8 cellular contexts compared by ENCODE assay signal in the genomic region with DNA sequence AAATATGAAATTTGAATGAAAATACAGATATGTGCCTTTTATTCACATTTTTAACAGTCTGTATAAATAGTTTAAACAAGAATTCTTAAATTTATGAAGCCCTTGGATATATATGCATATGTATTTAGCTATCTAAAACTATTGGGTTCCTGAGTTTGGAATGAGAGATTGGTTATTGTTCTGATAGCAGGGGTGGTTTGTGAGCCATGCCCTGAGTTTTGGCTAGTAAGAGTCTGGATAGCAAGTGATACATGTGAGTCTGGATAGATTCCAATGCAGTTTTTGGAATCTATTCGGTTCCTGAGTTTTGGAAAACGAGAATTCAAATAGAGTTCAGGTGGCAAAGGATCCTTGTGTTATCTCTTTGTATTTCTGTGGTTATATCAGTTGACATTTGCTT. TPM values are rescaled to one million over a fixed set of nuclear protein-coding genes. Genes with fewer than 3 reads are reported as not detected.
DNase-seq lines count a peak whose midpoint lies in the region; ATAC-seq and TF ChIP-seq lines count a peak whose summit lies in the region.

No MANE protein-coding gene starts in this region.

- TF ChIP-seq CTCF in GM06990 (IDR thresholded peaks at IDR 0.05; ENCODE audit: insufficient read depth, low read length, poor library complexity, severe bottlenecking) (no peak), PC-9 (conservative IDR thresholded peaks at IDR 0.05) (no peak), colonic mucosa (IDR thresholded peaks at IDR 0.05) (no peak)

- intact Hi-C loops in PC-9 (cut with micrococcal nuclease; ENCODE audit: unreplicated experiment): no loop called here
- intact Hi-C loops in colonic mucosa (cut with DNase I): no loop called here

- H3K9me3 ChIP-seq in PC-9 (ENCODE audit: insufficient read depth, low read depth) (no peaks in the 10 kb centered on the region), endocrine pancreas (ENCODE audit: control insufficient read depth, low read length) (no peaks in the 10 kb centered on the region), trophoblast cell (ENCODE audit: insufficient read depth, low read depth, low read length) (no peaks in the 10 kb centered on the region), colonic mucosa (no peaks in the 10 kb centered on the region)

- H3K79me2 ChIP-seq in PC-9 (ENCODE audit: low read depth) (peaks cover 91% of the 10 kb centered on the region), trophoblast cell (ENCODE audit: control insufficient read depth, insufficient read depth, low read length, poor library complexity) (peaks cover 15% of the 10 kb centered on the region)

- peaks cover 18% of the 10 kb centered on the region for H3F3A ChIP-seq in PC-9 (ENCODE audit: insufficient read depth, low read depth)

- no peak overlapping the region for H3K18ac ChIP-seq in trophoblast cell (ENCODE audit: low read length)

- H3K4me3 ChIP-seq in GM06990 (replicated peaks; ENCODE audit: low read depth, low read length) (peak overlapping the region; percentile 90), PC-9 (peak overlapping the region; percentile 66), endocrine pancreas (ENCODE audit: control insufficient read depth, insufficient read depth, low read length) (peak overlapping the region; percentile 98), trophoblast cell (ENCODE audit: low read depth, low read length) (no peak overlapping the region), colonic mucosa (no peak overlapping the region)

- H2BK120ac ChIP-seq in trophoblast cell (ENCODE audit: insufficient read depth, low read length, poor library complexity): no peak overlapping the region

- BruUV-seq in PC-9 (replicated peaks; lab: Mats Ljungman, UMichigan): no TSS peak

- no CpG with 5 or more reads among the region's 2 CpGs for WGBS in trophoblast cell (ENCODE audit: extremely low coverage, insufficient coverage, insufficient read length)

- no peaks in the 10 kb centered on the region for H3K36me3 ChIP-seq in GM06990 (ENCODE audit: control insufficient read depth, insufficient read depth, low read length)
- no peaks in the 10 kb centered on the region for H3K36me3 ChIP-seq in PC-9 (ENCODE audit: low read depth)
- H3K36me3 ChIP-seq in endocrine pancreas (ENCODE audit: control insufficient read depth, insufficient read depth, low read length): no peaks in the 10 kb centered on the region
- H3K36me3 ChIP-seq in trophoblast cell (ENCODE audit: control insufficient read depth in 1 of 2, insufficient read depth in 2 of 2, low read length in 2 of 2): no peaks in the 10 kb centered on the region
- H3K36me3 ChIP-seq in colonic mucosa: no peaks in the 10 kb centered on the region

- POLR2A ChIA-PET in PC-9 (lab: Charles Lee; ENCODE audit: unreplicated experiment): no interaction called here

- no peak overlapping the region for H2BK5ac ChIP-seq in trophoblast cell (ENCODE audit: low read depth, low read length, poor library complexity)

- H2AFZ ChIP-seq in PC-9 (no peak overlapping the region), trophoblast cell (ENCODE audit: insufficient read depth, low read length, poor library complexity) (no peak overlapping the region)

- H2BK12ac ChIP-seq in trophoblast cell (ENCODE audit: low read length): no peak overlapping the region

- H3K4me1 ChIP-seq in PC-9 (replicated peaks; ENCODE audit: insufficient read depth): peaks cover 44% of the 10 kb centered on the region
- H3K4me1 ChIP-seq in endocrine pancreas (ENCODE audit: control insufficient read depth, insufficient read depth, low read length): peaks cover 9% of the 10 kb centered on the region
- peaks cover 0 to 6% of the 10 kb centered on the region in 2 experiments for H3K4me1 ChIP-seq in trophoblast cell (ENCODE audit: control insufficient read depth in 1 of 2, insufficient read depth in 2 of 2, low read length in 2 of 2)
- H3K4me1 ChIP-seq in colonic mucosa: no peaks in the 10 kb centered on the region

- H3K27me3 ChIP-seq in GM06990 (replicated peaks; ENCODE audit: control insufficient read depth, insufficient read depth, low read length) (no peaks in the 10 kb centered on the region), PC-9 (ENCODE audit: insufficient read depth, low read depth) (no peaks in the 10 kb centered on the region), endocrine pancreas (ENCODE audit: control insufficient read depth, insufficient read depth, low read length) (no peaks in the 10 kb centered on the region), trophoblast cell (ENCODE audit: insufficient read depth, low read length) (no peaks in the 10 kb centered on the region), colonic mucosa (no peaks in the 10 kb centered on the region)

- CTCF ChIA-PET in PC-9 (lab: Charles Lee): no interaction called here

- no peak overlapping the region for H3K23ac ChIP-seq in trophoblast cell (ENCODE audit: low read length)

- ATAC-seq in GM19455 (IDR thresholded peaks at IDR 0.05; ENCODE audit: unreplicated experiment): no peak

- no peak overlapping the region for H4K12ac ChIP-seq in trophoblast cell (ENCODE audit: low read depth, low read length)

- no peak overlapping the region for H4K91ac ChIP-seq in trophoblast cell (ENCODE audit: low read depth, low read length)

- H4K8ac ChIP-seq in trophoblast cell (ENCODE audit: low read depth, low read length): no peak overlapping the region

- H3K27ac ChIP-seq in PC-9 (no peak overlapping the region), trophoblast cell (ENCODE audit: low read depth, low read length) (no peak overlapping the region), colonic mucosa (no peak overlapping the region)

- peaks cover 5% of the 10 kb centered on the region; the same call in 1 of the 2 replicates for H4K20me1 ChIP-seq in PC-9 (ENCODE audit: insufficient read depth)

- no peaks in the 10 kb centered on the region for H3K9me2 ChIP-seq in PC-9 (ENCODE audit: insufficient read depth)

- H3K4ac ChIP-seq in trophoblast cell (ENCODE audit: low read depth, low read length): no peak overlapping the region

- peak overlapping the region; percentile 94 for H3K4me2 ChIP-seq in PC-9
- peak overlapping the region; percentile 48 for H3K4me2 ChIP-seq in trophoblast cell (ENCODE audit: low read length)

- peaks cover 17% of the 10 kb centered on the region for H3K79me1 ChIP-seq in trophoblast cell (ENCODE audit: low read length)

- H3K9ac ChIP-seq in endocrine pancreas (ENCODE audit: control insufficient read depth, insufficient read depth, low read length) (peak overlapping the region; percentile 35), trophoblast cell (ENCODE audit: low read length) (no peak overlapping the region), colonic mucosa (ENCODE audit: low read depth in 2 of 2, low read length in 2 of 2) (no peak overlapping the region)

- DNase-seq in GM06990 (ENCODE audit: extremely low read depth, insufficient read length): no peak
- DNase-seq in PC-9: no peak
- peak in 1 of 2 donors; percentile 24 for DNase-seq in trophoblast cell
- DNase-seq in NCI-H1105 (lab: John Stamatoyannopoulos, UW): no peak
- no peak for DNase-seq in colonic mucosa
- no peak for DNase-seq in DMS53 (lab: John Stamatoyannopoulos, UW)

- no peak overlapping the region for H3K14ac ChIP-seq in trophoblast cell (ENCODE audit: low read length)

- no peak overlapping the region for H2AK5ac ChIP-seq in trophoblast cell (ENCODE audit: low read length)

RNA-seq across cellular contexts. Expression of gene MAN1A2, which starts 2.8 kb away (rescaled TPM):
- total RNA-seq in PC-9 (2021): 39.8 and 50.3 TPM in 2 replicates
- 145 and 152 TPM in 2 replicates for polyA plus RNA-seq in trophoblast cell (2013)
- total RNA-seq in colonic mucosa: 10 to 100 TPM; 27.9 to 35.7 TPM

Comparison
In these comparisons a context has a peak if more than half of its experiments do, and no peak if none do; other contexts are left out.
1. H3K4me3 ChIP-seq: peak in GM06990 (single experiment), PC-9 (single experiment) and endocrine pancreas (single experiment); none in trophoblast cell (single experiment) and colonic mucosa (single experiment).